Comparison of ENCODE assay signal across 2 cellular contexts in the genomic region with DNA sequence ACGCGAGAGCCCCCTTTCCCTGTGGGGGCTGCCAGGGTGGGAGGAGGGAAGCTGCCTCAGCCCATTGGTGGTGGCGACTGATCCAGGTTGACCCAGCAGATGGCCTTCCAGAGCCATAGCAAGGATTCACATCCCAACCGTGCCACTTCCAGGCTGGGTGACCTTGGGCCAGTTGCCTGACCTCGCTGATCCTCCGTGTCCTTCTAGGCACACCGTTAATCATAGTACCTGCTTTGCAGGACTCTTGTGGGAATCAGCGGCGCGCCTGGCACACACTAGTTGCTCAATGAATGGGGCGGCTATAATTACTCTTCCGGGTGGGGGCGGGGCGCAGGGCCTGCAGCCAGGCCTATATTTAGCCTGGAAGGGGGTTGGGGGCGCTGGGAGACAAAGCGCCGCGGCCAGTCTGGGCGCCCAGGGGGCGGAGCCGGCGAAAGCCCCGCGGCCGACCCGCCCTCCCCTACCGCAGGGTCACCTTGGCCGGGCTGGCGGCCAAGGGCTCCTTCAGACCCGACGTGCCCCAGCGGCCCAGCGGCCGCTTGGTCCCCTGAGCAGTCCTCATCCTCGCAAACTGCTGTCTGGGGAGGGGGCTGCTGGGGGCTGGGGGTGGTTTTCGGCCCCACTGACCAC.
TF ChIP-seq lines count a peak whose summit lies in the region.

No MANE protein-coding gene starts in this region.

TF ChIP-seq in GM23338, 12 proteins besides CTCF, POLR2A, EP300 and RAD21:
- peak; percentile 57 for TF ChIP-seq POLR2AphosphoS5 (IDR thresholded peaks at IDR 0.05; ENCODE audit: low read depth)
- TF ChIP-seq, protein P1, sequence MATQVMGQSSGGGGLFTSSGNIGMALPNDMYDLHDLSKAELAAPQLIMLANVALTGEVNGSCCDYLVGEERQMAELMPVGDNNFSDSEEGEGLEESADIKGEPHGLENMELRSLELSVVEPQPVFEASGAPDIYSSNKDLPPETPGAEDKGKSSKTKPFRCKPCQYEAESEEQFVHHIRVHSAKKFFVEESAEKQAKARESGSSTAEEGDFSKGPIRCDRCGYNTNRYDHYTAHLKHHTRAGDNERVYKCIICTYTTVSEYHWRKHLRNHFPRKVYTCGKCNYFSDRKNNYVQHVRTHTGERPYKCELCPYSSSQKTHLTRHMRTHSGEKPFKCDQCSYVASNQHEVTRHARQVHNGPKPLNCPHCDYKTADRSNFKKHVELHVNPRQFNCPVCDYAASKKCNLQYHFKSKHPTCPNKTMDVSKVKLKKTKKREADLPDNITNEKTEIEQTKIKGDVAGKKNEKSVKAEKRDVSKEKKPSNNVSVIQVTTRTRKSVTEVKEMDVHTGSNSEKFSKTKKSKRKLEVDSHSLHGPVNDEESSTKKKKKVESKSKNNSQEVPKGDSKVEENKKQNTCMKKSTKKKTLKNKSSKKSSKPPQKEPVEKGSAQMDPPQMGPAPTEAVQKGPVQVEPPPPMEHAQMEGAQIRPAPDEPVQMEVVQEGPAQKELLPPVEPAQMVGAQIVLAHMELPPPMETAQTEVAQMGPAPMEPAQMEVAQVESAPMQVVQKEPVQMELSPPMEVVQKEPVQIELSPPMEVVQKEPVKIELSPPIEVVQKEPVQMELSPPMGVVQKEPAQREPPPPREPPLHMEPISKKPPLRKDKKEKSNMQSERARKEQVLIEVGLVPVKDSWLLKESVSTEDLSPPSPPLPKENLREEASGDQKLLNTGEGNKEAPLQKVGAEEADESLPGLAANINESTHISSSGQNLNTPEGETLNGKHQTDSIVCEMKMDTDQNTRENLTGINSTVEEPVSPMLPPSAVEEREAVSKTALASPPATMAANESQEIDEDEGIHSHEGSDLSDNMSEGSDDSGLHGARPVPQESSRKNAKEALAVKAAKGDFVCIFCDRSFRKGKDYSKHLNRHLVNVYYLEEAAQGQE (IDR thresholded peaks at IDR 0.05; ENCODE audit: unreplicated experiment) = no peak

TF ChIP-seq in HepG2, 621 proteins besides CTCF, POLR2A, EP300 and RAD21 (continues in another document):
- peak; percentile 97 for TF ChIP-seq ZMYM3 (CRISPR knock-in tag; IDR thresholded peaks at IDR 0.05)
- 0 out of 2 replicates have a peak, but pooled peaks have one; percentile 39 for TF ChIP-seq FOXC1 (CRISPR knock-in tag; IDR thresholded peaks at IDR 0.05; ENCODE audit: borderline replicate concordance)
- no peak for TF ChIP-seq RBM22 (optimal IDR thresholded peaks at IDR 0.05; ENCODE audit: low read length)
- TF ChIP-seq, protein P2, sequence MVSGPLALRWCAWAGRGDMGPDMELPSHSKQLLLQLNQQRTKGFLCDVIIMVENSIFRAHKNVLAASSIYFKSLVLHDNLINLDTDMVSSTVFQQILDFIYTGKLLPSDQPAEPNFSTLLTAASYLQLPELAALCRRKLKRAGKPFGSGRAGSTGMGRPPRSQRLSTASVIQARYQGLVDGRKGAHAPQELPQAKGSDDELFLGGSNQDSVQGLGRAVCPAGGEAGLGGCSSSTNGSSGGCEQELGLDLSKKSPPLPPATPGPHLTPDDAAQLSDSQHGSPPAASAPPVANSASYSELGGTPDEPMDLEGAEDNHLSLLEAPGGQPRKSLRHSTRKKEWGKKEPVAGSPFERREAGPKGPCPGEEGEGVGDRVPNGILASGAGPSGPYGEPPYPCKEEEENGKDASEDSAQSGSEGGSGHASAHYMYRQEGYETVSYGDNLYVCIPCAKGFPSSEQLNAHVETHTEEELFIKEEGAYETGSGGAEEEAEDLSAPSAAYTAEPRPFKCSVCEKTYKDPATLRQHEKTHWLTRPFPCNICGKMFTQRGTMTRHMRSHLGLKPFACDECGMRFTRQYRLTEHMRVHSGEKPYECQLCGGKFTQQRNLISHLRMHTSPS (CRISPR knock-in tag; IDR thresholded peaks at IDR 0.05; ENCODE audit: low read depth) = 0 out of 2 replicates have a peak, but pooled peaks have one; percentile 35
- TF ChIP-seq HNRNPLL (IDR thresholded peaks at IDR 0.05; ENCODE audit: low read depth, low read length, poor library complexity, severe bottlenecking) = peak; percentile 52
- TF ChIP-seq HOXA3 (CRISPR knock-in tag; IDR thresholded peaks at IDR 0.05) = peak; percentile 62; the same call in 1 of the 2 replicates
- TF ChIP-seq ZFX (CRISPR knock-in tag; IDR thresholded peaks at IDR 0.05; ENCODE audit: low read depth) = peak; percentile 73; the same call in 1 of the 2 replicates
- peak; percentile 58; the same call in 1 of the 2 replicates for TF ChIP-seq NAIF1 (CRISPR knock-in tag; IDR thresholded peaks at IDR 0.05; ENCODE audit: borderline replicate concordance)
- TF ChIP-seq, protein P3, sequence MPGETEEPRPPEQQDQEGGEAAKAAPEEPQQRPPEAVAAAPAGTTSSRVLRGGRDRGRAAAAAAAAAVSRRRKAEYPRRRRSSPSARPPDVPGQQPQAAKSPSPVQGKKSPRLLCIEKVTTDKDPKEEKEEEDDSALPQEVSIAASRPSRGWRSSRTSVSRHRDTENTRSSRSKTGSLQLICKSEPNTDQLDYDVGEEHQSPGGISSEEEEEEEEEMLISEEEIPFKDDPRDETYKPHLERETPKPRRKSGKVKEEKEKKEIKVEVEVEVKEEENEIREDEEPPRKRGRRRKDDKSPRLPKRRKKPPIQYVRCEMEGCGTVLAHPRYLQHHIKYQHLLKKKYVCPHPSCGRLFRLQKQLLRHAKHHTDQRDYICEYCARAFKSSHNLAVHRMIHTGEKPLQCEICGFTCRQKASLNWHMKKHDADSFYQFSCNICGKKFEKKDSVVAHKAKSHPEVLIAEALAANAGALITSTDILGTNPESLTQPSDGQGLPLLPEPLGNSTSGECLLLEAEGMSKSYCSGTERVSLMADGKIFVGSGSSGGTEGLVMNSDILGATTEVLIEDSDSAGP (CRISPR knock-in tag; IDR thresholded peaks at IDR 0.05; ENCODE audit: borderline replicate concordance) = peak; percentile 31; the same call in 1 of the 2 replicates
- 0 out of 2 replicates have a peak, but pooled peaks have one; percentile 55 for TF ChIP-seq NFKBIZ (CRISPR knock-in tag; IDR thresholded peaks at IDR 0.05)
- TF ChIP-seq, protein P4, sequence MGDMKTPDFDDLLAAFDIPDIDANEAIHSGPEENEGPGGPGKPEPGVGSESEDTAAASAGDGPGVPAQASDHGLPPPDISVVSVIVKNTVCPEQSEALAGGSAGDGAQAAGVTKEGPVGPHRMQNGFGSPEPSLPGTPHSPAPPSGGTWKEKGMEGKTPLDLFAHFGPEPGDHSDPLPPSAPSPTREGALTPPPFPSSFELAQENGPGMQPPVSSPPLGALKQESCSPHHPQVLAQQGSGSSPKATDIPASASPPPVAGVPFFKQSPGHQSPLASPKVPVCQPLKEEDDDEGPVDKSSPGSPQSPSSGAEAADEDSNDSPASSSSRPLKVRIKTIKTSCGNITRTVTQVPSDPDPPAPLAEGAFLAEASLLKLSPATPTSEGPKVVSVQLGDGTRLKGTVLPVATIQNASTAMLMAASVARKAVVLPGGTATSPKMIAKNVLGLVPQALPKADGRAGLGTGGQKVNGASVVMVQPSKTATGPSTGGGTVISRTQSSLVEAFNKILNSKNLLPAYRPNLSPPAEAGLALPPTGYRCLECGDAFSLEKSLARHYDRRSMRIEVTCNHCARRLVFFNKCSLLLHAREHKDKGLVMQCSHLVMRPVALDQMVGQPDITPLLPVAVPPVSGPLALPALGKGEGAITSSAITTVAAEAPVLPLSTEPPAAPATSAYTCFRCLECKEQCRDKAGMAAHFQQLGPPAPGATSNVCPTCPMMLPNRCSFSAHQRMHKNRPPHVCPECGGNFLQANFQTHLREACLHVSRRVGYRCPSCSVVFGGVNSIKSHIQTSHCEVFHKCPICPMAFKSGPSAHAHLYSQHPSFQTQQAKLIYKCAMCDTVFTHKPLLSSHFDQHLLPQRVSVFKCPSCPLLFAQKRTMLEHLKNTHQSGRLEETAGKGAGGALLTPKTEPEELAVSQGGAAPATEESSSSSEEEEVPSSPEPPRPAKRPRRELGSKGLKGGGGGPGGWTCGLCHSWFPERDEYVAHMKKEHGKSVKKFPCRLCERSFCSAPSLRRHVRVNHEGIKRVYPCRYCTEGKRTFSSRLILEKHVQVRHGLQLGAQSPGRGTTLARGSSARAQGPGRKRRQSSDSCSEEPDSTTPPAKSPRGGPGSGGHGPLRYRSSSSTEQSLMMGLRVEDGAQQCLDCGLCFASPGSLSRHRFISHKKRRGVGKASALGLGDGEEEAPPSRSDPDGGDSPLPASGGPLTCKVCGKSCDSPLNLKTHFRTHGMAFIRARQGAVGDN (CRISPR knock-in tag; IDR thresholded peaks at IDR 0.05) = peak; percentile 61
- TF ChIP-seq ZNF670 (CRISPR knock-in tag; IDR thresholded peaks at IDR 0.05; ENCODE audit: borderline replicate concordance) = 0 out of 2 replicates have a peak, but pooled peaks have one; percentile 35
- TF ChIP-seq NRL (CRISPR knock-in tag; IDR thresholded peaks at IDR 0.05; ENCODE audit: borderline replicate concordance) = 0 out of 2 replicates have a peak, but pooled peaks have one; percentile 20
- TF ChIP-seq ZMYM4 (CRISPR knock-in tag; IDR thresholded peaks at IDR 0.05) = peak; percentile 15; the same call in 1 of the 2 replicates
- TF ChIP-seq ZC3H13 (CRISPR knock-in tag; IDR thresholded peaks at IDR 0.05) = peak; percentile 35; the same call in 1 of the 2 replicates
- no peak for TF ChIP-seq MTF1 (CRISPR knock-in tag; IDR thresholded peaks at IDR 0.05)
- no peak for TF ChIP-seq TOE1 (CRISPR knock-in tag; IDR thresholded peaks at IDR 0.05)
- 0 out of 2 replicates have a peak, but pooled peaks have one; percentile 35 for TF ChIP-seq ZMAT3 (CRISPR knock-in tag; conservative IDR thresholded peaks at IDR 0.05)
- TF ChIP-seq SP5 (CRISPR knock-in tag; IDR thresholded peaks at IDR 0.05; ENCODE audit: borderline replicate concordance, low read depth) = peak; percentile 73; the same call in 1 of the 2 replicates
- no peak for TF ChIP-seq NKX3-1 (CRISPR knock-in tag; IDR thresholded peaks at IDR 0.05)
- TF ChIP-seq, protein P5, sequence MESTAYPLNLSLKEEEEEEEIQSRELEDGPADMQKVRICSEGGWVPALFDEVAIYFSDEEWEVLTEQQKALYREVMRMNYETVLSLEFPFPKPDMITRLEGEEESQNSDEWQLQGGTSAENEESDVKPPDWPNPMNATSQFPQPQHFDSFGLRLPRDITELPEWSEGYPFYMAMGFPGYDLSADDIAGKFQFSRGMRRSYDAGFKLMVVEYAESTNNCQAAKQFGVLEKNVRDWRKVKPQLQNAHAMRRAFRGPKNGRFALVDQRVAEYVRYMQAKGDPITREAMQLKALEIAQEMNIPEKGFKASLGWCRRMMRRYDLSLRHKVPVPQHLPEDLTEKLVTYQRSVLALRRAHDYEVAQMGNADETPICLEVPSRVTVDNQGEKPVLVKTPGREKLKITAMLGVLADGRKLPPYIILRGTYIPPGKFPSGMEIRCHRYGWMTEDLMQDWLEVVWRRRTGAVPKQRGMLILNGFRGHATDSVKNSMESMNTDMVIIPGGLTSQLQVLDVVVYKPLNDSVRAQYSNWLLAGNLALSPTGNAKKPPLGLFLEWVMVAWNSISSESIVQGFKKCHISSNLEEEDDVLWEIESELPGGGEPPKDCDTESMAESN (CRISPR knock-in tag; conservative IDR thresholded peaks at IDR 0.05) = 0 out of 2 replicates have a peak, but pooled peaks have one; percentile 27
- no peak for TF ChIP-seq RARG (CRISPR knock-in tag; IDR thresholded peaks at IDR 0.05; ENCODE audit: low read depth)
- peak; percentile 45; the same call in 1 of the 2 replicates for TF ChIP-seq NCOR1 (IDR thresholded peaks at IDR 0.05; ENCODE audit: borderline replicate concordance, low read length)
- no peak for TF ChIP-seq MAZ (IDR thresholded peaks at IDR 0.05; ENCODE audit: borderline replicate concordance, low read depth, low read length)
- TF ChIP-seq MAZ (CRISPR knock-in tag; IDR thresholded peaks at IDR 0.05; ENCODE audit: low read depth) = peak; percentile 64; the same call in 1 of the 2 replicates
- no peak for TF ChIP-seq HNF4G (IDR thresholded peaks at IDR 0.05; ENCODE audit: borderline replicate concordance, low read depth, low read length)
- TF ChIP-seq HNF4G (CRISPR knock-in tag; IDR thresholded peaks at IDR 0.05; ENCODE audit: borderline replicate concordance, low read depth) = no peak
- no peak for TF ChIP-seq YEATS2 (CRISPR knock-in tag; IDR thresholded peaks at IDR 0.05; ENCODE audit: borderline replicate concordance)
- TF ChIP-seq RXRA (CRISPR knock-in tag; IDR thresholded peaks at IDR 0.05) = peak; percentile 70; the same call in 1 of the 2 replicates
- TF ChIP-seq ELF1 (CRISPR knock-in tag; IDR thresholded peaks at IDR 0.05) = peak; percentile 74
- 0 out of 2 replicates have a peak, but pooled peaks have one; percentile 24 for TF ChIP-seq BORCS8-MEF2B (CRISPR knock-in tag; IDR thresholded peaks at IDR 0.05)
- peak; percentile 98 for TF ChIP-seq MEF2D (CRISPR knock-in tag; IDR thresholded peaks at IDR 0.05)
- peak; percentile 57 for TF ChIP-seq POLR2G (IDR thresholded peaks at IDR 0.05; ENCODE audit: low read depth, low read length)
- peak; percentile 22 for TF ChIP-seq ZFP36 (IDR thresholded peaks at IDR 0.05; ENCODE audit: borderline replicate concordance, low read depth, low read length, partially characterized antibody)
- TF ChIP-seq, protein P6, sequence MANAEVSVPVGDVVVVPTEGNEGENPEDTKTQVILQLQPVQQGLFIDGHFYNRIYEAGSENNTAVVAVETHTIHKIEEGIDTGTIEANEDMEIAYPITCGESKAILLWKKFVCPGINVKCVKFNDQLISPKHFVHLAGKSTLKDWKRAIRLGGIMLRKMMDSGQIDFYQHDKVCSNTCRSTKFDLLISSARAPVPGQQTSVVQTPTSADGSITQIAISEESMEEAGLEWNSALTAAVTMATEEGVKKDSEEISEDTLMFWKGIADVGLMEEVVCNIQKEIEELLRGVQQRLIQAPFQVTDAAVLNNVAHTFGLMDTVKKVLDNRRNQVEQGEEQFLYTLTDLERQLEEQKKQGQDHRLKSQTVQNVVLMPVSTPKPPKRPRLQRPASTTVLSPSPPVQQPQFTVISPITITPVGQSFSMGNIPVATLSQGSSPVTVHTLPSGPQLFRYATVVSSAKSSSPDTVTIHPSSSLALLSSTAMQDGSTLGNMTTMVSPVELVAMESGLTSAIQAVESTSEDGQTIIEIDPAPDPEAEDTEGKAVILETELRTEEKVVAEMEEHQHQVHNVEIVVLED (CRISPR knock-in tag; IDR thresholded peaks at IDR 0.05; ENCODE audit: borderline replicate concordance) = 0 out of 2 replicates have a peak, but pooled peaks have one; percentile 26
- peak; percentile 20 for TF ChIP-seq SRSF1 (optimal IDR thresholded peaks at IDR 0.05; ENCODE audit: low read depth, low read length)
- no peak for TF ChIP-seq SOX13 (IDR thresholded peaks at IDR 0.05)
- peak in 1 of 2 experiments; percentile 27; a peak in 2 of 4 replicates for TF ChIP-seq SOX13 (CRISPR knock-in tag; conservative IDR thresholded peaks at IDR 0.05 in 1 of 2, IDR thresholded peaks at IDR 0.05 in 1 of 2)
- peak; percentile 42; the same call in 1 of the 2 replicates for TF ChIP-seq BCL6 (CRISPR knock-in tag; IDR thresholded peaks at IDR 0.05)
- TF ChIP-seq, protein P7, sequence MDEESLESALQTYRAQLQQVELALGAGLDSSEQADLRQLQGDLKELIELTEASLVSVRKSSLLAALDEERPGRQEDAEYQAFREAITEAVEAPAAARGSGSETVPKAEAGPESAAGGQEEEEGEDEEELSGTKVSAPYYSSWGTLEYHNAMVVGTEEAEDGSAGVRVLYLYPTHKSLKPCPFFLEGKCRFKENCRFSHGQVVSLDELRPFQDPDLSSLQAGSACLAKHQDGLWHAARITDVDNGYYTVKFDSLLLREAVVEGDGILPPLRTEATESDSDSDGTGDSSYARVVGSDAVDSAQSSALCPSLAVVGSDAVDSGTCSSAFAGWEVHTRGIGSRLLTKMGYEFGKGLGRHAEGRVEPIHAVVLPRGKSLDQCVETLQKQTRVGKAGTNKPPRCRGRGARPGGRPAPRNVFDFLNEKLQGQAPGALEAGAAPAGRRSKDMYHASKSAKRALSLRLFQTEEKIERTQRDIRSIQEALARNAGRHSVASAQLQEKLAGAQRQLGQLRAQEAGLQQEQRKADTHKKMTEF (CRISPR knock-in tag; IDR thresholded peaks at IDR 0.05) = peak; percentile 38; the same call in 1 of the 2 replicates
- no peak for TF ChIP-seq HOXA9 (CRISPR knock-in tag; IDR thresholded peaks at IDR 0.05; ENCODE audit: borderline replicate concordance)
- peak; percentile 22; the same call in 1 of the 2 replicates for TF ChIP-seq IRF2 (CRISPR knock-in tag; IDR thresholded peaks at IDR 0.05)
